Comparison of ENCODE assay signal across 8 cellular contexts in the genomic region with DNA sequence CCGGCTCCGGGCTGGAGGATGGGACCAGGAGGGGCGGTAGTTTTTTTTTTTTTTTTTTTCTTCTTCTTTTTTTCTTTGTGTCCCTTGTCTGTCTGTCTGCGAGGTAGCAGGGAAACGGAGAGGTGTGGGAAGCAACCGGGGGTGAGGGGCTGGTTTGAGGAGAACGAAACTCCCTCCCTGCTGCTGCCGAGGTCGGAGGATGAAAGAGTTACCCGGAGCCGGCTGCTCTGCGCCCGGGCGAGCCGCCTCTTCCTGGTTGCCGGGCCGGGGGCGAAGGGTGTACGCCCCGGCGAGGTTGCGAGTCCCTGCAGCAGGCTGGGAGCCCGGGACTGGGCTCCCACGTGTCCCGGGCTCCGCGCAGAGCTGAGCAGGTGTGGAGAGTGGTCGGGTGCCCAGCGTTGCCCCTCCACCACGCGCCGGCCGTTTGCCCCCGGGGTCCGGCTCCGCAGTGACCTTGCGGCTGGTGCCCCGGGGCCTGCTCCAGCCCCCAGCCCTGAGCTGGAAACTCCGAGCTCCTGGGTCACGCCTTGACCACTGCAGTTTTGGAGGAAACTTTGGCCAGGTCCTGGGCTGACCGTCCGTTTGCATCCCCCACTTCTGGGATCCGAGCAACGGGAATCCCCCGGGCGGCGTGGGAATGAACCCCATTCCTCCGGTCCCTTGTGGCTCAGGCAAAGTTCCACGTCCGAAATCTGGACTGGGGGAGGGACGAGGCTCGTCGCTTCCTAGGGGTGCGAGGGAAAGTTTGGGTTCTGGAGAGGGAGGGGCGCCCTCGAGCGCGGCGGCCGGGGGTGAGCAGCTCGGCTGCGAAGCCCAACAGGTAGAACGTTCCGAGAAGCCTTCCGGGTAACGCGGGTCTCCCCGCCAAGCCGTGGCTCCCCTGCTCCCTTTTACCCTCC. TPM values are rescaled to one million over a fixed set of nuclear protein-coding genes. Genes with fewer than 3 reads are reported as not detected.
A peak's percentile ranks its signal among the peaks of the same experiment; 100 is the strongest.
DNase-seq lines count a peak whose midpoint lies in the region; ATAC-seq and TF ChIP-seq lines count a peak whose summit lies in the region.

No MANE protein-coding gene starts in this region.

- peak overlapping the region; percentile 99 for H3K4me3 Mint-ChIP-seq in activated naive CD8-positive, alpha-beta T cell treated with anti-CD3 and anti-CD28 coated beads, Interleukin-2, amount 10 ng/mL, durations not matched to agents 7 days and 5 days

- no peaks in the 10 kb centered on the region for H3K27me3 Mint-ChIP-seq in activated naive CD8-positive, alpha-beta T cell treated with anti-CD3 and anti-CD28 coated beads, Interleukin-2, amount 10 ng/mL, durations not matched to agents 7 days and 5 days

- no peaks in the 10 kb centered on the region for H3K27me3 ChIP-seq in SJCRH30
- no peaks in the 10 kb centered on the region for H3K27me3 ChIP-seq in sigmoid colon

- POLR2A ChIA-PET in activated naive CD8-positive, alpha-beta T cell treated with anti-CD3 and anti-CD28 coated beads, Interleukin-2, amount 10 ng/mL, durations not matched to agents 7 days and 5 days (lab: Charles Lee) = interaction anchor here (1.0 to 6.8 kb wide), 17 partner anchors 9 to 263 kb away, joined by 3 to 63 read pairs (median 8); no protein-coding TSS in a partner anchor

- peaks cover 8% of the 10 kb centered on the region for H3K36me3 Mint-ChIP-seq in activated naive CD8-positive, alpha-beta T cell treated with anti-CD3 and anti-CD28 coated beads, Interleukin-2, amount 10 ng/mL, durations not matched to agents 7 days and 5 days

- peak; percentile 34 for ATAC-seq in activated naive CD8-positive, alpha-beta T cell treated with anti-CD3 and anti-CD28 coated beads, Interleukin-2, amount 10 ng/mL, durations not matched to agents 7 days and 5 days (ENCODE audit: low read depth)
- ATAC-seq in left ventricle myocardium superior (peak; percentile 41), GM18858 (IDR thresholded peaks at IDR 0.05; ENCODE audit: unreplicated experiment) (no peak), HG03139 (IDR thresholded peaks at IDR 0.05; ENCODE audit: unreplicated experiment) (no peak)

- H3K4me3 ChIP-seq in SJCRH30 = peak overlapping the region; percentile 91
- H3K4me3 ChIP-seq in sigmoid colon = peak overlapping the region; percentile 60 to 88 (median 79)

- peaks cover 9% of the 10 kb centered on the region for H3K4me1 ChIP-seq in SJCRH30
- H3K4me1 ChIP-seq in sigmoid colon = peaks cover 0 to 29% (median 18%) of the 10 kb centered on the region in 4 donors

- H3K36me3 ChIP-seq in SJCRH30 = 0 out of 2 replicates have a peak, but pooled peaks cover 3% of the 10 kb centered on the region
- H3K36me3 ChIP-seq in sigmoid colon = no peaks in the 10 kb centered on the region

- H3K27ac Mint-ChIP-seq in activated naive CD8-positive, alpha-beta T cell treated with anti-CD3 and anti-CD28 coated beads, Interleukin-2, amount 10 ng/mL, durations not matched to agents 7 days and 5 days = peak overlapping the region; percentile 94

- peak overlapping the region; percentile 67 for H3K27ac ChIP-seq in SJCRH30
- H3K27ac ChIP-seq in sigmoid colon = peak overlapping the region; percentile 59 to 86 (median 79)

- intact Hi-C loops in left ventricle myocardium superior (cut with micrococcal nuclease) (no loop called here), sigmoid colon (cut with DNase I) (loop anchor here (2.0 to 10.0 kb wide), 6 partner anchors 144 to 419 kb away; no protein-coding TSS in a partner anchor)

- peak; percentile 22 for DNase-seq in NCI-H510A (lab: John Stamatoyannopoulos, UW)
- no peak for DNase-seq in NCI-H510A treated with DMSO at 0.1 percent for 48 hours (lab: John Stamatoyannopoulos, UW)
- DNase-seq in SJCRH30 = peak; percentile 22 to 37
- peak; percentile 70 for DNase-seq in activated naive CD8-positive, alpha-beta T cell treated with anti-CD3 and anti-CD28 coated beads, Interleukin-2, amount 10 ng/mL, durations not matched to agents 7 days and 5 days
- DNase-seq in left ventricle myocardium superior = peak; percentile 55
- peak; percentile 66 for DNase-seq in sigmoid colon

- TF ChIP-seq POLR2A in sigmoid colon (IDR thresholded peaks at IDR 0.05) = no peak

- no peaks in the 10 kb centered on the region for H3K9me3 Mint-ChIP-seq in activated naive CD8-positive, alpha-beta T cell treated with anti-CD3 and anti-CD28 coated beads, Interleukin-2, amount 10 ng/mL, durations not matched to agents 7 days and 5 days

- peaks cover 41% of the 10 kb centered on the region for H3K4me1 Mint-ChIP-seq in activated naive CD8-positive, alpha-beta T cell treated with anti-CD3 and anti-CD28 coated beads, Interleukin-2, amount 10 ng/mL, durations not matched to agents 7 days and 5 days

- WGBS in sigmoid colon, 2 donors = 0 to 3% methylated on average over 69 of the region's 69 CpGs

- H3K9me3 ChIP-seq in SJCRH30 (replicated peaks) (no peaks in the 10 kb centered on the region), sigmoid colon (no peaks in the 10 kb centered on the region)

- no peak for TF ChIP-seq CTCF in sigmoid colon (IDR thresholded peaks at IDR 0.05)

- TF ChIP-seq EP300 in sigmoid colon (IDR thresholded peaks at IDR 0.05) = no peak

RNA-seq across cellular contexts. Expression of gene CHST11, which starts 1.2 kb away (rescaled TPM):
- 31.8 and 37.0 TPM in 2 replicates for total RNA-seq in SJCRH30 (2014; rRNA removed; shearing (Covaris generic))
- total RNA-seq in activated naive CD8-positive, alpha-beta T cell treated with anti-CD3 and anti-CD28 coated beads, Interleukin-2, amount 10 ng/mL, durations not matched to agents 7 days and 5 days = 10 to 100 TPM; 64.9 to 72.9 TPM
- total RNA-seq in left ventricle myocardium superior (3.4 TPM), sigmoid colon (10 to 100 TPM in 2 of 4 donors, 1 to 10 TPM in 2; 9.9 to 22.8 (median 13.6) TPM)
- 10 to 100 TPM in 1 of 3 donors, 1 to 10 TPM in 1, under 1 TPM in 1; 0.60 to 10.2 (median 2.1) TPM for polyA plus RNA-seq in sigmoid colon

Comparison
In these comparisons a context has a peak if more than half of its experiments do, and no peak if none do; other contexts are left out.
1. ATAC-seq: peak in activated naive CD8-positive, alpha-beta T cell treated with anti-CD3 and anti-CD28 coated beads, Interleukin-2, amount 10 ng/mL, durations not matched to agents 7 days and 5 days (single experiment) and left ventricle myocardium superior (single experiment); none in GM18858 (single experiment) and HG03139 (single experiment).